Comparison of ENCODE assay signal across 23 cellular contexts in genomic region chr12:101117842-101118241, GRCh38.
"Had no signal": no experiment of that assay in that cellular context is flagged by ENCODE, and none has a peak within 500 bp of the region (broad histone marks: within the 10 kb centered on the region; RNA-seq: fewer than 3 reads in every experiment).

No MANE protein-coding gene starts in this region.

- H2AFZ ChIP-seq: hepatocyte had no signal

- H3K27ac Mint-ChIP-seq: activated CD4-positive, alpha-beta T cell treated with anti-CD3 and anti-CD28 coated beads, Interleukin-2, amount 10 ng/mL, durations not matched to agents 7 days and 5 days; activated CD8-positive, alpha-beta T cell treated with anti-CD3 and anti-CD28 coated beads for 36 hours; activated naive CD8-positive, alpha-beta T cell; activated T-helper 17 cell treated with anti-CD3 and anti-CD28 coated beads, Interleukin-2, amount 50 U/mL, for 72 hours; memory B cell had no signal

- H3K4me2 ChIP-seq: hepatocyte had no signal

- H3K79me2 ChIP-seq: hepatocyte had no signal

- H3K4me3 Mint-ChIP-seq: activated CD4-positive, alpha-beta T cell treated with anti-CD3 and anti-CD28 coated beads, Interleukin-2, amount 10 ng/mL, durations not matched to agents 7 days and 5 days; activated CD8-positive, alpha-beta T cell treated with anti-CD3 and anti-CD28 coated beads for 36 hours; activated naive CD8-positive, alpha-beta T cell; activated T-cell treated with anti-CD3 and anti-CD28 coated beads, Interleukin-2, amount 50 U/mL, for 4 hours; activated T-helper 17 cell treated with anti-CD3 and anti-CD28 coated beads, Interleukin-2, amount 50 U/mL, for 72 hours; memory B cell; nephron had no signal

- H3K4me1 Mint-ChIP-seq: activated CD4-positive, alpha-beta T cell treated with anti-CD3 and anti-CD28 coated beads, Interleukin-2, amount 10 ng/mL, durations not matched to agents 7 days and 5 days; activated T-helper 17 cell treated with anti-CD3 and anti-CD28 coated beads, Interleukin-2, amount 50 U/mL, for 72 hours; memory B cell had no signal

- H3K36me3 ChIP-seq: gastrocnemius medialis, transverse colon had no signal

- H3K27ac ChIP-seq: gastrocnemius medialis, hepatocyte, skin epidermis, testis, transverse colon had no signal

- DNase-seq: activated CD4-positive, alpha-beta T cell treated with anti-CD3 and anti-CD28 coated beads, Interleukin-2, amount 10 ng/mL, durations not matched to agents 7 days and 5 days; activated CD4-positive, CD25-positive, alpha-beta regulatory T cell treated with anti-CD3 and anti-CD28 coated beads, Interleukin-2, amount 50 U/mL, for 72 hours; activated CD8-positive, alpha-beta T cell treated with anti-CD3 and anti-CD28 coated beads for 36 hours; activated naive CD4-positive, alpha-beta T cell; activated T-cell treated with anti-CD3 and anti-CD28 coated beads, Interleukin-2, amount 50 U/mL, for 4 hours; dermis blood vessel endothelial cell; effector CD8-positive, alpha-beta T cell; erythroblast; gastrocnemius medialis; left colon; mucosa of descending colon; stimulated activated CD4-positive, alpha-beta T cell treated with anti-CD3 and anti-CD28 coated beads, Interleukin-12 subunit alpha, Interleukin-12 subunit beta, amount 100 ng/mL, for 4 hours; stimulated activated CD4-positive, alpha-beta T cell treated with anti-CD3 and anti-CD28 coated beads, Interleukin-4, amount 100 ng/mL, for 1 hour; stimulated activated naive CD8-positive, alpha-beta T cell treated with anti-CD3 and anti-CD28 coated beads, Interleukin-15, Interleukin-2, amounts not matched to agents 100 U/mL and 50 U/mL, for 24 hours; T-helper 2 cell; testis; transverse colon had no signal

- H3K9me3 ChIP-seq: gastrocnemius medialis, mucosa of descending colon, testis, transverse colon had no signal

- H3K9me3 Mint-ChIP-seq: activated T-helper 17 cell treated with anti-CD3 and anti-CD28 coated beads, Interleukin-2, amount 50 U/mL, for 72 hours; memory B cell had no signal

- H3K4me1 ChIP-seq: gastrocnemius medialis, testis, transverse colon had no signal

- H3K27me3 Mint-ChIP-seq: activated CD4-positive, alpha-beta T cell treated with anti-CD3 and anti-CD28 coated beads, Interleukin-2, amount 10 ng/mL, durations not matched to agents 7 days and 5 days; activated CD8-positive, alpha-beta T cell treated with anti-CD3 and anti-CD28 coated beads for 36 hours; activated naive CD8-positive, alpha-beta T cell; activated T-helper 17 cell treated with anti-CD3 and anti-CD28 coated beads, Interleukin-2, amount 50 U/mL, for 72 hours; memory B cell had no signal

- H3K4me3 ChIP-seq: gastrocnemius medialis, hepatocyte, mucosa of descending colon, skin epidermis, testis, transverse colon had no signal

- H3K27me3 ChIP-seq: gastrocnemius medialis, hepatocyte, testis, transverse colon had no signal

- H3K36me3 Mint-ChIP-seq: activated naive CD8-positive, alpha-beta T cell; memory B cell had no signal
